8 cellular contexts compared by ENCODE assay signal in the genomic region with DNA sequence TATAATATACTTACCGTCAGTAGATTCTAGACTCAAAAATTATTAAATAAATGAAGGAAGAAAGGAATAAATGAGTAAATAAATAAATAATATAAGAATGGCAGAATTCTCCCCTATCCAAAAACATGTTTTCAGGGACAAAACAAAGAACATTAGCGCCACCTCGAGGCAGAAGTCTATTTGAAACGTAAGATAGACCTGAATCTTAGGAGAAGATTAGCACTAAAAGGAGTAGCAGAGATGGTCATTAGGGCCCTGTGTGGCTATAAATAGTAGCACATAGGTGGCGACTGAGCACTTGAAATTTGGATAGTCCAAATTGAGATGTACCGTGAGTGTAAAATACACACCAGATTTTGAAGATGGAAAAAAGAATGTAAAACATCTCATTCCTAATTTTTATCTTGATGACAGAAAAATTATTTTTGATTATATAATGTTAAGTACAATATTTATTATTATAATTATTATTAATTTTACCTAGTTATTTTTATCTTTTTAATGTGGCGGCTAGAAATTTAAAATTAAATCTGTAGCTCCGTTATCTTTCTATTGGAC. TPM values are rescaled to one million over a fixed set of nuclear protein-coding genes. Genes with fewer than 3 reads are reported as not detected.
A peak's percentile ranks its signal among the peaks of the same experiment; 100 is the strongest.
DNase-seq lines count a peak whose midpoint lies in the region; FAIRE-seq and TF ChIP-seq lines count a peak whose summit lies in the region.

No MANE protein-coding gene starts in this region.

- H3K4me3 ChIP-seq in WERI-Rb-1 (ENCODE audit: low read depth, low read length): no peak overlapping the region
- no peak overlapping the region for H3K4me3 ChIP-seq in mesendoderm (ENCODE audit: low read length)

- no peak overlapping the region for H2BK15ac ChIP-seq in mesendoderm (replicated peaks; ENCODE audit: low read depth)

- no peaks in the 10 kb centered on the region for H3K79me1 ChIP-seq in mesendoderm (ENCODE audit: low read length)

- no peak overlapping the region for H3K4ac ChIP-seq in mesendoderm (ENCODE audit: low read depth, low read length)

- H3K18ac ChIP-seq in mesendoderm (ENCODE audit: low read length): no peak overlapping the region

- intact Hi-C loops in CD14-positive monocyte (cut with micrococcal nuclease): loop anchor here in 1 of 2 donors (5.0 kb wide), 1 partner anchor 999 kb away; no protein-coding TSS in a partner anchor

- H3K4me2 ChIP-seq in mesendoderm (ENCODE audit: low read length): no peak overlapping the region

- H3K56ac ChIP-seq in mesendoderm (ENCODE audit: low read length): no peak overlapping the region

- no peaks in the 10 kb centered on the region for H3K9me3 ChIP-seq in WERI-Rb-1 (ENCODE audit: severe bottlenecking)

- no peak overlapping the region for H2BK120ac ChIP-seq in mesendoderm (ENCODE audit: low read depth, low read length)

- no peak overlapping the region for H4K5ac ChIP-seq in mesendoderm (ENCODE audit: low read length)

- peaks cover 4% of the 10 kb centered on the region for H3K4me1 Mint-ChIP-seq in CD14-positive monocyte

- no peak overlapping the region for H2AK5ac ChIP-seq in mesendoderm (ENCODE audit: low read length)

- H4K8ac ChIP-seq in mesendoderm (ENCODE audit: low read depth, low read length): no peak overlapping the region

- H3K27me3 ChIP-seq in WERI-Rb-1 (ENCODE audit: insufficient read depth, low read depth, severe bottlenecking) (peaks cover 30% of the 10 kb centered on the region), mesendoderm (ENCODE audit: insufficient read depth, low read length, poor library complexity) (no peaks in the 10 kb centered on the region)

- FAIRE-seq in H54 (lab: Jason Lieb, UNC): no peak

- H3K27ac ChIP-seq in WERI-Rb-1 (no peak overlapping the region), mesendoderm (ENCODE audit: low read depth, low read length) (no peak overlapping the region), substantia nigra (ENCODE audit: low read depth, low read length, poor library complexity, severe bottlenecking) (no peak overlapping the region)

- no peaks in the 10 kb centered on the region for H3K79me2 ChIP-seq in mesendoderm (ENCODE audit: control insufficient read depth, insufficient read depth, low read length)

- no peaks in the 10 kb centered on the region for H3K36me3 Mint-ChIP-seq in CD14-positive monocyte

- peak; percentile 81 for TF ChIP-seq CTCF in CD14-positive monocyte (IDR thresholded peaks at IDR 0.05)
- peak; percentile 44; the same call in 1 of the 2 replicates for TF ChIP-seq CTCF in WERI-Rb-1 (IDR thresholded peaks at IDR 0.05; ENCODE audit: low read depth, low read length)

- no peak overlapping the region for H3K23ac ChIP-seq in mesendoderm (ENCODE audit: low read length)

- no peak for DNase-seq in CD14-positive monocyte (ENCODE audit: low spot score)
- peak; percentile 3 for DNase-seq in H54 (ENCODE audit: insufficient read length, low spot score)
- peak; percentile 70 for DNase-seq in NCI-H2227 (lab: John Stamatoyannopoulos, UW; ENCODE audit: unreplicated experiment)
- DNase-seq in WERI-Rb-1: peak; percentile 70
- DNase-seq in effector CD4-positive, alpha-beta T cell: peak; percentile 10
- peak; percentile 92 for DNase-seq in mesendoderm
- DNase-seq in substantia nigra (lab: John Stamatoyannopoulos, UW): peak in 36 of 49 donors; percentile 1 to 71 (median 40)
- no peak for DNase-seq in cerebellar nuclear complex (lab: John Stamatoyannopoulos, UW)

- no peaks in the 10 kb centered on the region for H3K36me3 ChIP-seq in WERI-Rb-1
- H3K36me3 ChIP-seq in mesendoderm (ENCODE audit: control insufficient read depth, insufficient read depth, low read length): no peaks in the 10 kb centered on the region

- H3K4me3 Mint-ChIP-seq in CD14-positive monocyte: no peak overlapping the region

- H3K9ac ChIP-seq in mesendoderm (ENCODE audit: low read length): no peak overlapping the region

- H3K27me3 Mint-ChIP-seq in CD14-positive monocyte (ENCODE audit: low read depth in 3 of 3): peaks cover 2 to 9% (median 3%) of the 10 kb centered on the region in 3 donors

- TF ChIP-seq POLR2A in H54 (IDR thresholded peaks at IDR 0.05; ENCODE audit: low read depth, low read length): no peak

- no CpG with 5 or more reads among the region's 8 CpGs for WGBS in mesendoderm (ENCODE audit: extremely low coverage, insufficient coverage, low lambda C conversion rate)

- H3K9me3 Mint-ChIP-seq in CD14-positive monocyte: peaks cover 0 to 2% (median 0%) of the 10 kb centered on the region in 7 donors

- peaks cover 3% of the 10 kb centered on the region for H3K4me1 ChIP-seq in mesendoderm (ENCODE audit: control insufficient read depth, low read depth, low read length)

- H3K27ac Mint-ChIP-seq in CD14-positive monocyte: no peak overlapping the region

- no peak overlapping the region for H2BK5ac ChIP-seq in mesendoderm (ENCODE audit: low read length)

RNA-seq across cellular contexts. Expression of gene SRD5A3, which starts 24.3 kb away (rescaled TPM):
- 10 to 100 TPM; 16.2 to 26.2 TPM for polyA plus RNA-seq in CD14-positive monocyte
- 23.8 TPM for polyA plus RNA-seq in mesendoderm (2013, experiment 1 of 2)
- 24.5 TPM for polyA plus RNA-seq in mesendoderm (2013, experiment 2 of 2)

Comparison
In these comparisons a context has a peak if more than half of its experiments do, and no peak if none do; other contexts are left out.
1. DNase-seq: peak in H54 (single experiment), NCI-H2227 (single experiment), WERI-Rb-1 (single experiment), effector CD4-positive, alpha-beta T cell (single experiment), mesendoderm (single experiment) and substantia nigra (36 of 49); none in CD14-positive monocyte (single experiment) and cerebellar nuclear complex (0 of 2).